Comparison of ENCODE assay signal across 2 cellular contexts in the genomic region with DNA sequence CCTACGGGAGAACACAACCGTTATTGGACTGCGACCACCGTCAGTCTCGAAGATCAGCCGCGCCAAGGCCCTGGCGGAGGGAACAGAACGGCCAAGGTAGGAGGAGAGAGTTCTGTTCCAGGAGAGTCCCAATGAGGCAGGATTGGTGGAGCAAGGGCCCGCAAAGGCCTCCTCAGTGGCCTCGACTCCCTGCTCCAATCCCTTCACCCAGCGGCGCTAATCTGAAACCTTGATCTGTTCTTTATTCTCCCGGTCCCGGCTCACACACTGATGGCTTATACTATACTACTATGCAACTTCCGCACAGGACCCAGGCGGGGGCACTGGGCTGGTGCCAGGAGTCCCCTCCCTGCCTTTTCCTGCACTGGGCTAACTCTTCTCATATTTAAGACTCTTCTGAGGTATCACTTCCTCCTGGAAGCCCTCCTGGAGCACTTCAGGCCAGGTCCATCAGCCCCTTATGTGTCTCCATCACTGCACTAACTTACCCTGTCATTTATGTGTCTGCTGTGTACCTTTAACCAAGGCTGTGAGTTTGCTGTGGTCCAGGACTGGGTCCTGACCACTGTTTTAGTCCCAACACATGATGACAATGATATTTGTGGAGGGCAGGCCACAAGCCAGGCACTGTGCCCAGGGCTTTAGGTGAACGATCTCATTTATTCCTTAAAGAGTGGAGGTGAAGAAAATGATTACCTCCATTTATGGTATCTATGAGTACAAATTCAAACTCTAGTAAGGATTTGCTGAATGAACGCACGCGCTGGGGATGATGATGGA.
TF ChIP-seq lines count a peak whose summit lies in the region.

No MANE protein-coding gene starts in this region.

TF ChIP-seq in IMR-90, 13 proteins besides CTCF, POLR2A, EP300 and RAD21:
- TF ChIP-seq CHD1 (IDR thresholded peaks at IDR 0.05; ENCODE audit: low read depth, low read length) (no peak), MAFK (IDR thresholded peaks at IDR 0.05; ENCODE audit: low read depth, low read length) (no peak), FOS (IDR thresholded peaks at IDR 0.05; ENCODE audit: low read depth, low read length) (no peak), MAZ (IDR thresholded peaks at IDR 0.05; ENCODE audit: borderline replicate concordance, low read depth, low read length) (no peak), BHLHE40 (IDR thresholded peaks at IDR 0.05; ENCODE audit: low read depth, low read length) (no peak), CEBPB (IDR thresholded peaks at IDR 0.05; ENCODE audit: low read depth, low read length) (no peak), NFE2L2 (IDR thresholded peaks at IDR 0.05; ENCODE audit: low read depth, low read length) (no peak), RFX5 (IDR thresholded peaks at IDR 0.05; ENCODE audit: low read depth, low read length) (no peak), SMC3 (IDR thresholded peaks at IDR 0.05; ENCODE audit: low read depth, low read length) (no peak)
- TF ChIP-seq, protein P1, sequence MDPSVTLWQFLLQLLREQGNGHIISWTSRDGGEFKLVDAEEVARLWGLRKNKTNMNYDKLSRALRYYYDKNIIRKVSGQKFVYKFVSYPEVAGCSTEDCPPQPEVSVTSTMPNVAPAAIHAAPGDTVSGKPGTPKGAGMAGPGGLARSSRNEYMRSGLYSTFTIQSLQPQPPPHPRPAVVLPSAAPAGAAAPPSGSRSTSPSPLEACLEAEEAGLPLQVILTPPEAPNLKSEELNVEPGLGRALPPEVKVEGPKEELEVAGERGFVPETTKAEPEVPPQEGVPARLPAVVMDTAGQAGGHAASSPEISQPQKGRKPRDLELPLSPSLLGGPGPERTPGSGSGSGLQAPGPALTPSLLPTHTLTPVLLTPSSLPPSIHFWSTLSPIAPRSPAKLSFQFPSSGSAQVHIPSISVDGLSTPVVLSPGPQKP (IDR thresholded peaks at IDR 0.05; ENCODE audit: borderline replicate concordance, low read depth, low read length) = no peak

TF ChIP-seq in H1, 55 proteins besides CTCF, POLR2A, EP300 and RAD21:
- TF ChIP-seq TAF1 (IDR thresholded peaks at IDR 0.05; ENCODE audit: low read depth, low read length) (no peak), ASH2L (IDR thresholded peaks at IDR 0.05; ENCODE audit: low read length) (peak; percentile 22)
